In the genomic region with DNA sequence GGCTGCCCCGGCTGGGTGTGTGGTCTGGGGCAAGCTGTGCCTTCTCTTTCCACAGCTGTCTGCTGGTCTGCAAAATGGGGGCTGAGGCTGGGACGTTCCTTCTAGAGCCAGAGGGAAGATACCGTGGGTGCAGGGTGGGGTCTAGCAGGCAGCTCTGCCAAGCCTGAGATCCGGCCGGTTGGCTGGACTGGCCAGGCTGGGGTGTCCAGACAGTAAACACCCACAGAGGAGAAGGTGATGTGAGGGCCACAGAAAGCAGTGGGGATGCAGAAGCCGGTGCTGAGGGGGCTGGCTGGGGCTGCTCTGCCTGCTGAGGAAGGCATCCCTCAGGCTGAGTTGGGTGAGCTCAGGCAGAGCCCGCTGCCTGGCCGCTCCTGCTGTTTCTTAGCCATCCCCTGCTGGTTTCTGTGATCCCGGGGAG, we compare ENCODE assay signal across 29 cellular contexts. TPM values are rescaled to one million over a fixed set of nuclear protein-coding genes. Genes with fewer than 3 reads are reported as not detected.
DNase-seq lines count a peak whose midpoint lies in the region; ATAC-seq and TF ChIP-seq lines count a peak whose summit lies in the region.
"Had no signal": no experiment of that assay in that cellular context is flagged by ENCODE, and none has a peak within 500 bp of the region (broad histone marks: within the 10 kb centered on the region; RNA-seq: fewer than 3 reads in every experiment).

No MANE protein-coding gene starts in this region.

- no peak overlapping the region for H3K23ac ChIP-seq in mesenchymal stem cell (ENCODE audit: low read length in 2 of 2)

- H3K79me1 ChIP-seq in mesenchymal stem cell (replicated peaks; ENCODE audit: low read length, poor library complexity, severe bottlenecking), result no peaks in the 10 kb centered on the region

- no peak for ATAC-seq in activated naive CD8-positive, alpha-beta T cell treated with anti-CD3 and anti-CD28 coated beads, Interleukin-2, amount 50 U/mL, for 24 hours
- ATAC-seq: esophagus mucosa, K562, pancreas had no signal

- H3K36me3 Mint-ChIP-seq in activated naive CD8-positive, alpha-beta T cell treated with anti-CD3 and anti-CD28 coated beads, Interleukin-2, amount 50 U/mL, for 24 hours (ENCODE audit: low read depth), result no peaks in the 10 kb centered on the region

- H3K4ac ChIP-seq in mesenchymal stem cell (ENCODE audit: low read depth in 1 of 2, low read length in 2 of 2), result no peak overlapping the region

- H3K18ac ChIP-seq in mesenchymal stem cell (ENCODE audit: low read depth in 1 of 2, low read length in 2 of 2), result no peak overlapping the region

- H4K8ac ChIP-seq in mesenchymal stem cell (ENCODE audit: low read length), result no peak overlapping the region

- peak overlapping the region; percentile 13; the same call in 1 of the 2 replicates for H3K27ac ChIP-seq in RWPE1
- H3K27ac ChIP-seq in mesenchymal stem cell (ENCODE audit: low read length, poor library complexity, severe bottlenecking), result no peak overlapping the region
- peak overlapping the region; percentile 30 for H3K27ac ChIP-seq in subcutaneous abdominal adipose tissue (ENCODE audit: low read depth, low read length)
- H3K27ac ChIP-seq: 22Rv1; BLaER1 treated with 17β-estradiol and CSF1 and Interleukin-3, amounts not matched to agents 10 nM and 100 nM; pancreas; SJCRH30 had no signal

- H3K9me3 ChIP-seq in mesenchymal stem cell (ENCODE audit: control insufficient read depth, low read length) (no peaks in the 10 kb centered on the region), subcutaneous abdominal adipose tissue (ENCODE audit: control insufficient read depth in 5 of 5, low read length in 5 of 5) (no peaks in the 10 kb centered on the region)
- H3K9me3 ChIP-seq: BLaER1 treated with 17β-estradiol and CSF1 and Interleukin-3, amounts not matched to agents 10 nM and 100 nM; pancreas; SJCRH30 had no signal

- no peaks in the 10 kb centered on the region for H3K9me3 Mint-ChIP-seq in activated naive CD8-positive, alpha-beta T cell treated with anti-CD3 and anti-CD28 coated beads, Interleukin-2, amount 50 U/mL, for 24 hours
- H3K9me3 Mint-ChIP-seq: activated CD4-positive, alpha-beta T cell treated with anti-CD3 and anti-CD28 coated beads, Interleukin-2, amount 10 ng/mL, durations not matched to agents 24 days and 14 days; central memory CD8-positive, alpha-beta T cell; nephron progenitor cell had no signal

- WGBS in mesenchymal stem cell, result 61% methylated on average over 9 of the region's 9 CpGs

- CTCF ChIA-PET in RWPE1 (lab: Yijun Ruan, JAX), result no interaction called here

- POLR2A ChIA-PET in RWPE1 (lab: Yijun Ruan, JAX; ENCODE audit: low non-redundant PET), result no interaction called here

- no peak overlapping the region for H3K27ac Mint-ChIP-seq in activated naive CD8-positive, alpha-beta T cell treated with anti-CD3 and anti-CD28 coated beads, Interleukin-2, amount 50 U/mL, for 24 hours
- H3K27ac Mint-ChIP-seq: activated CD4-positive, alpha-beta T cell treated with anti-CD3 and anti-CD28 coated beads, Interleukin-2, amount 10 ng/mL, durations not matched to agents 24 days and 14 days; nephron progenitor cell had no signal

- H4K91ac ChIP-seq in mesenchymal stem cell (ENCODE audit: low read length), result peak overlapping the region; percentile 37

- H3K36me3 ChIP-seq in mesenchymal stem cell (ENCODE audit: control insufficient read depth in 1 of 2, insufficient read depth in 2 of 2, low read depth in 1 of 2, low read length in 2 of 2) (peaks cover 0 to 15% of the 10 kb centered on the region in 2 experiments), subcutaneous abdominal adipose tissue (ENCODE audit: control insufficient read depth in 5 of 5, insufficient read depth in 5 of 5, low read length in 5 of 5) (peaks cover 0 to 7% (median 0%) of the 10 kb centered on the region in 5 donors)
- H3K36me3 ChIP-seq: BLaER1 treated with 17β-estradiol and CSF1 and Interleukin-3, amounts not matched to agents 10 nM and 100 nM; pancreas; SJCRH30 had no signal

- H3K27me3 ChIP-seq in mesenchymal stem cell (ENCODE audit: control insufficient read depth in 1 of 2, insufficient read depth in 1 of 2, low read length in 2 of 2), result peaks cover 0 to 24% of the 10 kb centered on the region in 2 experiments
- peaks cover 0 to 3% (median 0%) of the 10 kb centered on the region in 5 donors for H3K27me3 ChIP-seq in subcutaneous abdominal adipose tissue (ENCODE audit: control insufficient read depth in 5 of 5, insufficient read depth in 4 of 5, low read length in 5 of 5)
- H3K27me3 ChIP-seq: BLaER1 treated with 17β-estradiol and CSF1 and Interleukin-3, amounts not matched to agents 10 nM and 100 nM; pancreas; SJCRH30 had no signal

- H2BK12ac ChIP-seq in mesenchymal stem cell (ENCODE audit: low read length in 2 of 2), result no peak overlapping the region

- H3K4me3 ChIP-seq in mesenchymal stem cell (ENCODE audit: insufficient read depth in 1 of 2, low read depth in 1 of 2, low read length in 2 of 2), result no peak overlapping the region
- H3K4me3 ChIP-seq in subcutaneous abdominal adipose tissue (ENCODE audit: low read depth in 1 of 5, low read length in 5 of 5), result no peak overlapping the region
- H3K4me3 ChIP-seq: BLaER1 treated with 17β-estradiol and CSF1 and Interleukin-3, amounts not matched to agents 10 nM and 100 nM; K562; pancreas; SJCRH30 had no signal

- H3K4me1 ChIP-seq in mesenchymal stem cell (ENCODE audit: control insufficient read depth, insufficient read depth, low read depth, low read length), result peaks cover 28% of the 10 kb centered on the region
- peaks cover 6 to 65% (median 34%) of the 10 kb centered on the region in 5 donors for H3K4me1 ChIP-seq in subcutaneous abdominal adipose tissue (ENCODE audit: control insufficient read depth in 5 of 5, insufficient read depth in 5 of 5, low read length in 5 of 5)
- H3K4me1 ChIP-seq: SJCRH30 had no signal

- no peak for TF ChIP-seq CTCF in RWPE1 (conservative IDR thresholded peaks at IDR 0.05; ENCODE audit: low read depth)

- H3K4me3 Mint-ChIP-seq in activated naive CD8-positive, alpha-beta T cell treated with anti-CD3 and anti-CD28 coated beads, Interleukin-2, amount 50 U/mL, for 24 hours, result no peak overlapping the region
- H3K4me3 Mint-ChIP-seq: activated CD4-positive, alpha-beta T cell treated with anti-CD3 and anti-CD28 coated beads, Interleukin-2, amount 10 ng/mL, durations not matched to agents 24 days and 14 days; central memory CD8-positive, alpha-beta T cell; nephron progenitor cell had no signal

- H2BK120ac ChIP-seq in mesenchymal stem cell (ENCODE audit: low read depth, low read length), result no peak overlapping the region

- peak overlapping the region; percentile 23 for H3K9ac ChIP-seq in mesenchymal stem cell (ENCODE audit: low read length)
- H3K9ac ChIP-seq in subcutaneous abdominal adipose tissue (ENCODE audit: low read length in 5 of 5), result no peak overlapping the region
- H3K9ac ChIP-seq: BLaER1 treated with 17β-estradiol and CSF1 and Interleukin-3, amounts not matched to agents 10 nM and 100 nM had no signal

- peak; percentile 45 for DNase-seq in activated effector memory CD4-positive, alpha-beta T cell treated with anti-CD3 and anti-CD28 coated beads, Interleukin-2, amount 50 U/mL, for 16 hours
- no peak for DNase-seq in activated effector memory CD4-positive, alpha-beta T cell treated with Interleukin-2 at 50 U/mL for 16 hours
- DNase-seq in RWPE1 (ENCODE audit: low spot score), result no peak
- DNase-seq in mesenchymal stem cell, result no peak
- DNase-seq in activated naive CD8-positive, alpha-beta T cell treated with anti-CD3 and anti-CD28 coated beads, Interleukin-2, amount 50 U/mL, for 24 hours, result no peak
- DNase-seq in kidney glomerular epithelial cell (lab: John Stamatoyannopoulos, UW), result no peak
- DNase-seq in activated T-cell treated with anti-CD3 and anti-CD28 coated beads, Interleukin-2, amount 50 U/mL, for 48 hours, result no peak
- DNase-seq: activated CD4-positive, alpha-beta T cell treated with anti-CD3 and anti-CD28 coated beads, Interleukin-2, amount 10 ng/mL, durations not matched to agents 24 days and 14 days; activated gamma-delta T cell; dermis blood vessel endothelial cell; DMS153; head of caudate nucleus; NCI-H1048; NCI-H1694 treated with DMSO at 0.1 percent for 48 hours; NCI-H446; NCI-H774; nephron progenitor cell; pancreas; SJCRH30; stimulated activated CD4-positive, alpha-beta T cell treated with anti-CD3 and anti-CD28 coated beads, Interleukin-12 subunit alpha, Interleukin-12 subunit beta, amount 100 ng/mL, for 4 hours; stimulated activated CD4-positive, alpha-beta T cell treated with anti-CD3 and anti-CD28 coated beads, Interleukin-2, amount 100 ng/mL, for 48 hours; T-helper 9 cell; trophoblast cell had no signal

- H2AK5ac ChIP-seq in mesenchymal stem cell (ENCODE audit: low read length, severe bottlenecking), result no peak overlapping the region

- no peak overlapping the region for H2BK15ac ChIP-seq in mesenchymal stem cell (ENCODE audit: low read depth, poor library complexity, severe bottlenecking)

- no peak overlapping the region for H3K4me2 ChIP-seq in mesenchymal stem cell (ENCODE audit: low read length, poor library complexity, severe bottlenecking)
- H3K4me2 ChIP-seq: BLaER1 treated with 17β-estradiol and CSF1 and Interleukin-3, amounts not matched to agents 10 nM and 100 nM had no signal

- no peaks in the 10 kb centered on the region for H3K4me1 Mint-ChIP-seq in activated naive CD8-positive, alpha-beta T cell treated with anti-CD3 and anti-CD28 coated beads, Interleukin-2, amount 50 U/mL, for 24 hours
- H3K4me1 Mint-ChIP-seq: activated CD4-positive, alpha-beta T cell treated with anti-CD3 and anti-CD28 coated beads, Interleukin-2, amount 10 ng/mL, durations not matched to agents 24 days and 14 days; central memory CD8-positive, alpha-beta T cell had no signal

- H2BK5ac ChIP-seq in mesenchymal stem cell (ENCODE audit: low read depth, low read length, poor library complexity, severe bottlenecking), result no peak overlapping the region

- H2AFZ ChIP-seq in mesenchymal stem cell (ENCODE audit: low read depth, low read length), result no peak overlapping the region

- peaks cover 2% of the 10 kb centered on the region for H3K27me3 Mint-ChIP-seq in activated naive CD8-positive, alpha-beta T cell treated with anti-CD3 and anti-CD28 coated beads, Interleukin-2, amount 50 U/mL, for 24 hours

- H3K14ac ChIP-seq in mesenchymal stem cell (ENCODE audit: low read length in 2 of 2), result no peak overlapping the region

RNA-seq across cellular contexts. Expression of a gene that starts 46.1 kb away (rescaled TPM):
- 39.0 TPM for polyA plus RNA-seq in mesenchymal stem cell (2013, experiment 1 of 2)
- 37.8 TPM for polyA plus RNA-seq in mesenchymal stem cell (2013, experiment 2 of 2)
